ENCODE assay signal across 21 cellular contexts in genomic region chr10:99497343-99498025, GRCh38. TPM values are rescaled to one million over a fixed set of nuclear protein-coding genes. Genes with fewer than 3 reads are reported as not detected.
"Had no signal": no experiment of that assay in that cellular context is flagged by ENCODE, and none has a peak within 500 bp of the region (broad histone marks: within the 10 kb centered on the region; RNA-seq: fewer than 3 reads in every experiment).

No MANE protein-coding gene starts in this region.

- H3K4me3 ChIP-seq: MG63, SJSA1, SK-N-MC had no signal

- H3K27me3 ChIP-seq: MG63 had no signal

- H3K36me3 ChIP-seq: MG63, SJSA1 had no signal

- H3K9me3 ChIP-seq: MG63 had no signal

- H3K4me1 ChIP-seq: SJSA1 had no signal

- DNase-seq: KBM-7, MG63, NCI-H1092, NCI-H1436, NCI-H187, NCI-H2029, NCI-H2081 treated with DMSO at 0.1 percent for 48 hours, NCI-H2171 treated with DMSO at 0.1 percent for 48 hours, NCI-H2227 treated with DMSO at 0.1 percent for 48 hours, NCI-H446, NCI-H510A, NCI-H524 treated with DMSO at 0.1 percent for 48 hours, NCI-H69, NCI-H774, Right ventricle myocardium superior, RPMI8226, SIG-M5 had no signal

- H3K27ac ChIP-seq: SJSA1, SK-N-MC had no signal

RNA-seq across cellular contexts. Expression of gene NKX2-3, which starts 35.3 kb away (rescaled TPM):
- total RNA-seq: LHCN-M2; Right ventricle myocardium superior; SJSA1; T-helper 1 cell treated with Interleukin-12 subunit alpha and Interleukin-12 subunit beta and Interleukin-4 antibody, amounts not matched to agents 30 ng/mL and 1 ng/mL, for 36 hours had no signal
